ENCODE assay signal across 1 cellular context in the genomic region with DNA sequence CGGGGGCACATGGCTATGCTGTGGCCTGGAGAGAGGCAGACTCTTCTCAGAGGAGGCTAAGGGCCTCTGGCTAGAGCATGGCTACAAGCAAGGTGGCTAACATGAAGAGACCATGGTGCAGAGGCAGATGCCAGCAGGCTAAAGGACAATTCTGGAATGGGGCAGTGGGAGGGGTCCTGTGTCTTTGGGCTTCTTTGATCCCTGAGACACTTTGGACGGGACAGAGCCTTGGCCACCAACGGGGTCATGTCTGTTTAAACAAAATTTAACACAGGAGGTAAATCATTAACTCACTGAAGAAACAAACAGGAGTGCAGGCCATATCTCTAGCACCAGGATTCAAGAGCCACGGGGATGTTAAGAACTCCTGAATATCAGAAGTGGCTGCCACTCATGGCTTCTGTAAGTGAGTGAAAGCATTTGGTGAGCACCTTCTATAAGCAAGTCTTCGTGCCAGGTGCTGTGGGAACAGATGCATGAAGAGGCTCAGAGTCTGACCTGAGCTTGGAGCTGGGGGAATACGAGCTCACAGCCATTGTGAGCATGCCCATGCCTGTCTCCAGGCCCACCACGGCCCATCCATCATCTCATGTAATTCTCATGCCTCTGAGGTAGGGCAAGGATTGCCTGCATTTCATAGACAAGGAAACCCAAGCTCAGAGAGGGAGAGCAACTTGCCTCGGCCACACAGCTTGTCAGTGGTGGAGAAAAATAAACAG.
TF ChIP-seq lines count a peak whose summit lies in the region.

No MANE protein-coding gene starts in this region.

TF ChIP-seq in HepG2, 621 proteins besides CTCF, POLR2A, EP300 and RAD21 (continued from another document and continues in another):
- TF ChIP-seq, protein P1, sequence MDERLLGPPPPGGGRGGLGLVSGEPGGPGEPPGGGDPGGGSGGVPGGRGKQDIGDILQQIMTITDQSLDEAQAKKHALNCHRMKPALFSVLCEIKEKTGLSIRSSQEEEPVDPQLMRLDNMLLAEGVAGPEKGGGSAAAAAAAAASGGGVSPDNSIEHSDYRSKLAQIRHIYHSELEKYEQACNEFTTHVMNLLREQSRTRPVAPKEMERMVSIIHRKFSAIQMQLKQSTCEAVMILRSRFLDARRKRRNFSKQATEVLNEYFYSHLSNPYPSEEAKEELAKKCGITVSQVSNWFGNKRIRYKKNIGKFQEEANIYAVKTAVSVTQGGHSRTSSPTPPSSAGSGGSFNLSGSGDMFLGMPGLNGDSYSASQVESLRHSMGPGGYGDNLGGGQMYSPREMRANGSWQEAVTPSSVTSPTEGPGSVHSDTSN (CRISPR knock-in tag; IDR thresholded peaks at IDR 0.05) = no peak; the same call in 1 of the 2 replicates
- no peak for TF ChIP-seq NR3C1 (CRISPR knock-in tag; IDR thresholded peaks at IDR 0.05)
- TF ChIP-seq U2AF1 (optimal IDR thresholded peaks at IDR 0.05; ENCODE audit: low read depth, low read length) = no peak
- peak; percentile 92 for TF ChIP-seq SALL1 (CRISPR knock-in tag; IDR thresholded peaks at IDR 0.05)
- TF ChIP-seq, protein P2, sequence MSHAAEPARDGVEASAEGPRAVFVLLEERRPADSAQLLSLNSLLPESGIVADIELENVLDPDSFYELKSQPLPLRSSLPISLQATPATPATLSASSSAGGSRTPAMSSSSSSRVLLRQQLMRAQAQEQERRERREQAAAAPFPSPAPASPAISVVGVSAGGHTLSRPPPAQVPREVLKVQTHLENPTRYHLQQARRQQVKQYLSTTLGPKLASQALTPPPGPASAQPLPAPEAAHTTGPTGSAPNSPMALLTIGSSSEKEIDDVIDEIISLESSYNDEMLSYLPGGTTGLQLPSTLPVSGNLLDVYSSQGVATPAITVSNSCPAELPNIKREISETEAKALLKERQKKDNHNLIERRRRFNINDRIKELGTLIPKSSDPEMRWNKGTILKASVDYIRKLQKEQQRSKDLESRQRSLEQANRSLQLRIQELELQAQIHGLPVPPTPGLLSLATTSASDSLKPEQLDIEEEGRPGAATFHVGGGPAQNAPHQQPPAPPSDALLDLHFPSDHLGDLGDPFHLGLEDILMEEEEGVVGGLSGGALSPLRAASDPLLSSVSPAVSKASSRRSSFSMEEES (CRISPR knock-in tag; IDR thresholded peaks at IDR 0.05) = no peak; the same call in 1 of the 2 replicates
- no peak for TF ChIP-seq ZNF878 (CRISPR knock-in tag; IDR thresholded peaks at IDR 0.05)
- no peak for TF ChIP-seq KAT7 (CRISPR knock-in tag; IDR thresholded peaks at IDR 0.05; ENCODE audit: borderline replicate concordance)
- TF ChIP-seq ZNF83 (CRISPR knock-in tag; IDR thresholded peaks at IDR 0.05; ENCODE audit: borderline replicate concordance) = no peak
- TF ChIP-seq, protein P3, sequence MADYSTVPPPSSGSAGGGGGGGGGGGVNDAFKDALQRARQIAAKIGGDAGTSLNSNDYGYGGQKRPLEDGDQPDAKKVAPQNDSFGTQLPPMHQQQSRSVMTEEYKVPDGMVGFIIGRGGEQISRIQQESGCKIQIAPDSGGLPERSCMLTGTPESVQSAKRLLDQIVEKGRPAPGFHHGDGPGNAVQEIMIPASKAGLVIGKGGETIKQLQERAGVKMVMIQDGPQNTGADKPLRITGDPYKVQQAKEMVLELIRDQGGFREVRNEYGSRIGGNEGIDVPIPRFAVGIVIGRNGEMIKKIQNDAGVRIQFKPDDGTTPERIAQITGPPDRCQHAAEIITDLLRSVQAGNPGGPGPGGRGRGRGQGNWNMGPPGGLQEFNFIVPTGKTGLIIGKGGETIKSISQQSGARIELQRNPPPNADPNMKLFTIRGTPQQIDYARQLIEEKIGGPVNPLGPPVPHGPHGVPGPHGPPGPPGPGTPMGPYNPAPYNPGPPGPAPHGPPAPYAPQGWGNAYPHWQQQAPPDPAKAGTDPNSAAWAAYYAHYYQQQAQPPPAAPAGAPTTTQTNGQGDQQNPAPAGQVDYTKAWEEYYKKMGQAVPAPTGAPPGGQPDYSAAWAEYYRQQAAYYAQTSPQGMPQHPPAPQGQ (CRISPR knock-in tag; IDR thresholded peaks at IDR 0.05; ENCODE audit: borderline replicate concordance) = no peak
- no peak for TF ChIP-seq HNRNPK (IDR thresholded peaks at IDR 0.05; ENCODE audit: low read depth, low read length, poor library complexity, severe bottlenecking)
- TF ChIP-seq HIVEP1 (CRISPR knock-in tag; IDR thresholded peaks at IDR 0.05) = peak; percentile 15; the same call in 1 of the 2 replicates
- no peak for TF ChIP-seq ARNT (IDR thresholded peaks at IDR 0.05)
- no peak for TF ChIP-seq ZNF558 (CRISPR knock-in tag; IDR thresholded peaks at IDR 0.05; ENCODE audit: borderline replicate concordance)
- TF ChIP-seq SATB2 (CRISPR knock-in tag; IDR thresholded peaks at IDR 0.05) = no peak
- TF ChIP-seq, protein P4, sequence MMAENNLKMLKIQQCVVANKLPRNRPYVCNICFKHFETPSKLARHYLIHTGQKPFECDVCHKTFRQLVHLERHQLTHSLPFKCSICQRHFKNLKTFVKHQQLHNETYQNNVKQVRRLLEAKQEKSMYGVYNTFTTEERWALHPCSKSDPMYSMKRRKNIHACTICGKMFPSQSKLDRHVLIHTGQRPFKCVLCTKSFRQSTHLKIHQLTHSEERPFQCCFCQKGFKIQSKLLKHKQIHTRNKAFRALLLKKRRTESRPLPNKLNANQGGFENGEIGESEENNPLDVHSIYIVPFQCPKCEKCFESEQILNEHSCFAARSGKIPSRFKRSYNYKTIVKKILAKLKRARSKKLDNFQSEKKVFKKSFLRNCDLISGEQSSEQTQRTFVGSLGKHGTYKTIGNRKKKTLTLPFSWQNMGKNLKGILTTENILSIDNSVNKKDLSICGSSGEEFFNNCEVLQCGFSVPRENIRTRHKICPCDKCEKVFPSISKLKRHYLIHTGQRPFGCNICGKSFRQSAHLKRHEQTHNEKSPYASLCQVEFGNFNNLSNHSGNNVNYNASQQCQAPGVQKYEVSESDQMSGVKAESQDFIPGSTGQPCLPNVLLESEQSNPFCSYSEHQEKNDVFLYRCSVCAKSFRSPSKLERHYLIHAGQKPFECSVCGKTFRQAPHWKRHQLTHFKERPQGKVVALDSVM (CRISPR knock-in tag; IDR thresholded peaks at IDR 0.05) = peak; percentile 90
- no peak for TF ChIP-seq MXI1 (IDR thresholded peaks at IDR 0.05; ENCODE audit: borderline replicate concordance, low read depth, low read length)
- TF ChIP-seq, protein P5, sequence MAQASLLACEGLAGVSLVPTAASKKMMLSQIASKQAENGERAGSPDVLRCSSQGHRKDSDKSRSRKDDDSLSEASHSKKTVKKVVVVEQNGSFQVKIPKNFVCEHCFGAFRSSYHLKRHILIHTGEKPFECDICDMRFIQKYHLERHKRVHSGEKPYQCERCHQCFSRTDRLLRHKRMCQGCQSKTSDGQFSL (CRISPR knock-in tag; IDR thresholded peaks at IDR 0.05) = 0 out of 2 replicates have a peak, but pooled peaks have one; percentile 37
- TF ChIP-seq TRIM24 (CRISPR knock-in tag; IDR thresholded peaks at IDR 0.05) = no peak
- no peak for TF ChIP-seq ZNF296 (CRISPR knock-in tag; conservative IDR thresholded peaks at IDR 0.05)
- TF ChIP-seq THYN1 (CRISPR knock-in tag; IDR thresholded peaks at IDR 0.05; ENCODE audit: borderline replicate concordance, low read depth) = no peak
- TF ChIP-seq GTF3A (CRISPR knock-in tag; conservative IDR thresholded peaks at IDR 0.05) = peak; percentile 54; the same call in 1 of the 2 replicates
- 0 out of 2 replicates have a peak, but pooled peaks have one; percentile 23 for TF ChIP-seq ZNF563 (CRISPR knock-in tag; IDR thresholded peaks at IDR 0.05)
- TF ChIP-seq, protein P6, sequence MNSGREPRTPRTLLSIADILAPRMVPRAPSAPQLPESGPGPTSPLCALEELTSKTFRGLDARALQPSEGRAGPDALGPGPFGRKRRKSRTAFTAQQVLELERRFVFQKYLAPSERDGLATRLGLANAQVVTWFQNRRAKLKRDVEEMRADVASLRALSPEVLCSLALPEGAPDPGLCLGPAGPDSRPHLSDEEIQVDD (CRISPR knock-in tag; IDR thresholded peaks at IDR 0.05; ENCODE audit: borderline replicate concordance) = no peak
- no peak; the same call in 1 of the 2 replicates for TF ChIP-seq FOSL2 (CRISPR knock-in tag; IDR thresholded peaks at IDR 0.05)
- TF ChIP-seq KMT2B (CRISPR knock-in tag; IDR thresholded peaks at IDR 0.05) = no peak
- no peak for TF ChIP-seq ZNF749 (CRISPR knock-in tag; IDR thresholded peaks at IDR 0.05; ENCODE audit: borderline replicate concordance)
- TF ChIP-seq, protein P7, sequence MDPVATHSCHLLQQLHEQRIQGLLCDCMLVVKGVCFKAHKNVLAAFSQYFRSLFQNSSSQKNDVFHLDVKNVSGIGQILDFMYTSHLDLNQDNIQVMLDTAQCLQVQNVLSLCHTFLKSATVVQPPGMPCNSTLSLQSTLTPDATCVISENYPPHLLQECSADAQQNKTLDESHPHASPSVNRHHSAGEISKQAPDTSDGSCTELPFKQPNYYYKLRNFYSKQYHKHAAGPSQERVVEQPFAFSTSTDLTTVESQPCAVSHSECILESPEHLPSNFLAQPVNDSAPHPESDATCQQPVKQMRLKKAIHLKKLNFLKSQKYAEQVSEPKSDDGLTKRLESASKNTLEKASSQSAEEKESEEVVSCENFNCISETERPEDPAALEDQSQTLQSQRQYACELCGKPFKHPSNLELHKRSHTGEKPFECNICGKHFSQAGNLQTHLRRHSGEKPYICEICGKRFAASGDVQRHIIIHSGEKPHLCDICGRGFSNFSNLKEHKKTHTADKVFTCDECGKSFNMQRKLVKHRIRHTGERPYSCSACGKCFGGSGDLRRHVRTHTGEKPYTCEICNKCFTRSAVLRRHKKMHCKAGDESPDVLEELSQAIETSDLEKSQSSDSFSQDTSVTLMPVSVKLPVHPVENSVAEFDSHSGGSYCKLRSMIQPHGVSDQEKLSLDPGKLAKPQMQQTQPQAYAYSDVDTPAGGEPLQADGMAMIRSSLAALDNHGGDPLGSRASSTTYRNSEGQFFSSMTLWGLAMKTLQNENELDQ (CRISPR knock-in tag; IDR thresholded peaks at IDR 0.05; ENCODE audit: borderline replicate concordance) = no peak
- TF ChIP-seq TSC22D2 (CRISPR knock-in tag; IDR thresholded peaks at IDR 0.05; ENCODE audit: borderline replicate concordance) = no peak; the same call in 1 of the 2 replicates
- TF ChIP-seq BCL6 (CRISPR knock-in tag; IDR thresholded peaks at IDR 0.05) = peak; percentile 74
- peak; percentile 66 for TF ChIP-seq ZNF121 (CRISPR knock-in tag; IDR thresholded peaks at IDR 0.05)
- no peak for TF ChIP-seq ZNF615 (CRISPR knock-in tag; IDR thresholded peaks at IDR 0.05; ENCODE audit: borderline replicate concordance)
- no peak for TF ChIP-seq FOXP1 (IDR thresholded peaks at IDR 0.05)
- peak; percentile 79 for TF ChIP-seq FOXP1 (CRISPR knock-in tag; IDR thresholded peaks at IDR 0.05)
- peak; percentile 71; the same call in 1 of the 2 replicates for TF ChIP-seq ZNF703 (CRISPR knock-in tag; IDR thresholded peaks at IDR 0.05; ENCODE audit: borderline replicate concordance)
- TF ChIP-seq CHCHD3 (CRISPR knock-in tag; IDR thresholded peaks at IDR 0.05) = no peak
- TF ChIP-seq EZH2 (conservative IDR thresholded peaks at IDR 0.05; ENCODE audit: low read depth, low read length) = no peak
- TF ChIP-seq, protein P8, sequence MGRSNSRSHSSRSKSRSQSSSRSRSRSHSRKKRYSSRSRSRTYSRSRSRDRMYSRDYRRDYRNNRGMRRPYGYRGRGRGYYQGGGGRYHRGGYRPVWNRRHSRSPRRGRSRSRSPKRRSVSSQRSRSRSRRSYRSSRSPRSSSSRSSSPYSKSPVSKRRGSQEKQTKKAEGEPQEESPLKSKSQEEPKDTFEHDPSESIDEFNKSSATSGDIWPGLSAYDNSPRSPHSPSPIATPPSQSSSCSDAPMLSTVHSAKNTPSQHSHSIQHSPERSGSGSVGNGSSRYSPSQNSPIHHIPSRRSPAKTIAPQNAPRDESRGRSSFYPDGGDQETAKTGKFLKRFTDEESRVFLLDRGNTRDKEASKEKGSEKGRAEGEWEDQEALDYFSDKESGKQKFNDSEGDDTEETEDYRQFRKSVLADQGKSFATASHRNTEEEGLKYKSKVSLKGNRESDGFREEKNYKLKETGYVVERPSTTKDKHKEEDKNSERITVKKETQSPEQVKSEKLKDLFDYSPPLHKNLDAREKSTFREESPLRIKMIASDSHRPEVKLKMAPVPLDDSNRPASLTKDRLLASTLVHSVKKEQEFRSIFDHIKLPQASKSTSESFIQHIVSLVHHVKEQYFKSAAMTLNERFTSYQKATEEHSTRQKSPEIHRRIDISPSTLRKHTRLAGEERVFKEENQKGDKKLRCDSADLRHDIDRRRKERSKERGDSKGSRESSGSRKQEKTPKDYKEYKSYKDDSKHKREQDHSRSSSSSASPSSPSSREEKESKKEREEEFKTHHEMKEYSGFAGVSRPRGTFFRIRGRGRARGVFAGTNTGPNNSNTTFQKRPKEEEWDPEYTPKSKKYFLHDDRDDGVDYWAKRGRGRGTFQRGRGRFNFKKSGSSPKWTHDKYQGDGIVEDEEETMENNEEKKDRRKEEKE (IDR thresholded peaks at IDR 0.05) = no peak
- TF ChIP-seq, protein P9, sequence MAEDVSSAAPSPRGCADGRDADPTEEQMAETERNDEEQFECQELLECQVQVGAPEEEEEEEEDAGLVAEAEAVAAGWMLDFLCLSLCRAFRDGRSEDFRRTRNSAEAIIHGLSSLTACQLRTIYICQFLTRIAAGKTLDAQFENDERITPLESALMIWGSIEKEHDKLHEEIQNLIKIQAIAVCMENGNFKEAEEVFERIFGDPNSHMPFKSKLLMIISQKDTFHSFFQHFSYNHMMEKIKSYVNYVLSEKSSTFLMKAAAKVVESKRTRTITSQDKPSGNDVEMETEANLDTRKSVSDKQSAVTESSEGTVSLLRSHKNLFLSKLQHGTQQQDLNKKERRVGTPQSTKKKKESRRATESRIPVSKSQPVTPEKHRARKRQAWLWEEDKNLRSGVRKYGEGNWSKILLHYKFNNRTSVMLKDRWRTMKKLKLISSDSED (CRISPR knock-in tag; IDR thresholded peaks at IDR 0.05) = no peak
- TF ChIP-seq, protein P10, sequence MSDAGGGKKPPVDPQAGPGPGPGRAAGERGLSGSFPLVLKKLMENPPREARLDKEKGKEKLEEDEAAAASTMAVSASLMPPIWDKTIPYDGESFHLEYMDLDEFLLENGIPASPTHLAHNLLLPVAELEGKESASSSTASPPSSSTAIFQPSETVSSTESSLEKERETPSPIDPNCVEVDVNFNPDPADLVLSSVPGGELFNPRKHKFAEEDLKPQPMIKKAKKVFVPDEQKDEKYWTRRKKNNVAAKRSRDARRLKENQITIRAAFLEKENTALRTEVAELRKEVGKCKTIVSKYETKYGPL (CRISPR knock-in tag; IDR thresholded peaks at IDR 0.05) = no peak
- no peak for TF ChIP-seq HOXA5 (CRISPR knock-in tag; IDR thresholded peaks at IDR 0.05)
- TF ChIP-seq ZNF557 (CRISPR knock-in tag; IDR thresholded peaks at IDR 0.05) = no peak
- TF ChIP-seq, protein P11, sequence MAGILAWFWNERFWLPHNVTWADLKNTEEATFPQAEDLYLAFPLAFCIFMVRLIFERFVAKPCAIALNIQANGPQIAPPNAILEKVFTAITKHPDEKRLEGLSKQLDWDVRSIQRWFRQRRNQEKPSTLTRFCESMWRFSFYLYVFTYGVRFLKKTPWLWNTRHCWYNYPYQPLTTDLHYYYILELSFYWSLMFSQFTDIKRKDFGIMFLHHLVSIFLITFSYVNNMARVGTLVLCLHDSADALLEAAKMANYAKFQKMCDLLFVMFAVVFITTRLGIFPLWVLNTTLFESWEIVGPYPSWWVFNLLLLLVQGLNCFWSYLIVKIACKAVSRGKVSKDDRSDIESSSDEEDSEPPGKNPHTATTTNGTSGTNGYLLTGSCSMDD (CRISPR knock-in tag; IDR thresholded peaks at IDR 0.05) = no peak
